20 cellular contexts compared by ENCODE assay signal in the genomic region with DNA sequence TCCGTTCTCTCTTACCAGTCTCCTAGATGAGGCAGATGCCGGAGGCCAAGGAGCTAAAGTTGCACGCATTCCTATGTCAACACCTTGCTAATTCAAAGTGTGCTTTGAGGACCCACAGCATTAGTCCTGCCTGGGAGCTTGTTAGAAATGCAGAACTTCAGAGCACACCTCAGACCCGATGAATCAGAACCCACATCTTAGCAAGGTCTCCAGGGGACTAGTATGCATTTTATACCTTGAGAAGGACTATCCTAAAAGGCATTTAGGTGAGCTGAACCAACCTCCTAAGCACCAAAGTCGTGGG.
"Had no signal": no experiment of that assay in that cellular context is flagged by ENCODE, and none has a peak within 500 bp of the region (broad histone marks: within the 10 kb centered on the region; RNA-seq: fewer than 3 reads in every experiment).

No MANE protein-coding gene starts in this region.

- H3K4me3 ChIP-seq: esophagus squamous epithelium, gastroesophageal sphincter, left ventricle myocardium inferior, lower lobe of right lung, neural progenitor cell, ovary, right atrium auricular region, sigmoid colon, stomach, upper lobe of left lung, uterus had no signal

- H2AFZ ChIP-seq: neural progenitor cell had no signal

- DNase-seq: effector memory CD8-positive, alpha-beta T cell; esophagus squamous epithelium; foreskin fibroblast; glutamatergic neuron; left ventricle myocardium inferior; lower lobe of right lung; natural killer cell; nucleus accumbens; ovary; sigmoid colon; small intestine; stimulated activated CD4-positive, alpha-beta T cell treated with anti-CD3 and anti-CD28 coated beads, Interleukin-12 subunit alpha, Interleukin-12 subunit beta, amount 100 ng/mL, for 4 hours; stimulated activated naive CD4-positive, alpha-beta T cell; stomach; substantia nigra; upper lobe of left lung; uterus had no signal

- H3K4me1 ChIP-seq: esophagus squamous epithelium, gastroesophageal sphincter, left ventricle myocardium inferior, lower lobe of right lung, right atrium auricular region, sigmoid colon, stomach, upper lobe of left lung, uterus had no signal

- H3K9ac ChIP-seq: neural progenitor cell had no signal

- H3K4me2 ChIP-seq: neural progenitor cell had no signal

- H3K27ac ChIP-seq: esophagus squamous epithelium, gastroesophageal sphincter, left ventricle myocardium inferior, lower lobe of right lung, neural progenitor cell, ovary, right atrium auricular region, sigmoid colon, stomach, upper lobe of left lung, uterus had no signal

- H3K9me3 ChIP-seq: esophagus squamous epithelium, gastroesophageal sphincter, left ventricle myocardium inferior, lower lobe of right lung, ovary, right atrium auricular region, sigmoid colon, upper lobe of left lung, uterus had no signal

- H3K36me3 ChIP-seq: esophagus squamous epithelium, gastroesophageal sphincter, left ventricle myocardium inferior, lower lobe of right lung, neural progenitor cell, ovary, right atrium auricular region, sigmoid colon, stomach, upper lobe of left lung, uterus had no signal

- H3K27me3 ChIP-seq: esophagus squamous epithelium, gastroesophageal sphincter, neural progenitor cell, ovary, right atrium auricular region, sigmoid colon, stomach, upper lobe of left lung, uterus had no signal
